ENCODE assay signal across 28 cellular contexts in genomic region chr20:46334423-46334978, GRCh38. TPM values are rescaled to one million over a fixed set of nuclear protein-coding genes. Genes with fewer than 3 reads are reported as not detected.
"Had no signal": no experiment of that assay in that cellular context is flagged by ENCODE, and none has a peak within 500 bp of the region (broad histone marks: within the 10 kb centered on the region; RNA-seq: fewer than 3 reads in every experiment).

No MANE protein-coding gene starts in this region.

- H3K36me3 ChIP-seq: brain microvascular endothelial cell, cardiac muscle cell, MG63, Peyer's patch, SJCRH30 had no signal

- ATAC-seq: activated CD8-positive, alpha-beta memory T cell treated with anti-CD3 and anti-CD28 coated beads, Interleukin-2, amount 10 ng/mL, durations not matched to agents 7 days and 5 days; activated naive CD4-positive, alpha-beta T cell treated with anti-CD3 and anti-CD28 coated beads, Interleukin-2, amount 50 U/mL, for 72 hours had no signal

- H3K9me3 ChIP-seq: MG63, Peyer's patch, SJCRH30, SK-N-SH had no signal

- H3K27ac Mint-ChIP-seq: activated B cell treated with CpG ODN at 0.5 μM for 24 hours; activated CD4-positive, alpha-beta T cell treated with anti-CD3 and anti-CD28 coated beads, Interleukin-2, amount 10 ng/mL, durations not matched to agents 24 days and 14 days; activated CD8-positive, alpha-beta memory T cell treated with anti-CD3 and anti-CD28 coated beads, Interleukin-2, amount 10 ng/mL, durations not matched to agents 7 days and 5 days; activated naive CD4-positive, alpha-beta T cell treated with anti-CD3 and anti-CD28 coated beads, Interleukin-2, amount 50 U/mL, for 72 hours; activated T-cell treated with anti-CD3 and anti-CD28 coated beads, Interleukin-2, amount 50 U/mL, for 24 hours; T-helper 2 cell treated with Interferon-gamma antibody and Interleukin-4, amounts not matched to agents 5 μg/mL and 100 μg/mL, for 36 hours had no signal

- H3K9me3 Mint-ChIP-seq: activated B cell treated with CpG ODN at 0.5 μM for 24 hours; activated CD4-positive, alpha-beta T cell treated with anti-CD3 and anti-CD28 coated beads, Interleukin-2, amount 10 ng/mL, durations not matched to agents 24 days and 14 days; activated naive CD4-positive, alpha-beta T cell treated with anti-CD3 and anti-CD28 coated beads, Interleukin-2, amount 50 U/mL, for 72 hours; activated T-cell treated with anti-CD3 and anti-CD28 coated beads, Interleukin-2, amount 50 U/mL, for 24 hours; T-helper 2 cell treated with Interferon-gamma antibody and Interleukin-4, amounts not matched to agents 5 μg/mL and 100 μg/mL, for 36 hours had no signal

- H3K36me3 Mint-ChIP-seq: activated CD8-positive, alpha-beta memory T cell treated with anti-CD3 and anti-CD28 coated beads, Interleukin-2, amount 10 ng/mL, durations not matched to agents 7 days and 5 days; activated naive CD4-positive, alpha-beta T cell treated with anti-CD3 and anti-CD28 coated beads, Interleukin-2, amount 50 U/mL, for 72 hours had no signal

- H3K4me1 Mint-ChIP-seq: activated CD4-positive, alpha-beta T cell treated with anti-CD3 and anti-CD28 coated beads, Interleukin-2, amount 10 ng/mL, durations not matched to agents 24 days and 14 days; activated CD8-positive, alpha-beta memory T cell treated with anti-CD3 and anti-CD28 coated beads, Interleukin-2, amount 10 ng/mL, durations not matched to agents 7 days and 5 days had no signal

- H3K9me2 ChIP-seq: SK-N-SH had no signal

- H3K4me1 ChIP-seq: Peyer's patch had no signal

- H3K4me3 Mint-ChIP-seq: activated B cell treated with CpG ODN at 0.5 μM for 24 hours; activated CD4-positive, alpha-beta T cell treated with anti-CD3 and anti-CD28 coated beads, Interleukin-2, amount 10 ng/mL, durations not matched to agents 24 days and 14 days; activated CD8-positive, alpha-beta memory T cell treated with anti-CD3 and anti-CD28 coated beads, Interleukin-2, amount 10 ng/mL, durations not matched to agents 7 days and 5 days; activated T-cell treated with anti-CD3 and anti-CD28 coated beads, Interleukin-2, amount 50 U/mL, for 24 hours; T-helper 2 cell treated with Interferon-gamma antibody and Interleukin-4, amounts not matched to agents 5 μg/mL and 100 μg/mL, for 36 hours had no signal

- H3K4me2 ChIP-seq: KMS-11, SK-N-SH had no signal

- H3K27ac ChIP-seq: brain microvascular endothelial cell, cardiac muscle cell, KMS-11, Peyer's patch, RWPE1, SJCRH30 had no signal

- H3K9ac ChIP-seq: KMS-11, SK-N-SH had no signal

- H3K4me3 ChIP-seq: cardiac muscle cell, MG63, Peyer's patch, SJCRH30 had no signal

- DNase-seq: activated B cell treated with CpG ODN at 0.5 μM for 24 hours; activated CD4-positive, alpha-beta T cell treated with anti-CD3 and anti-CD28 coated beads for 1 hour; activated CD4-positive, alpha-beta T cell treated with anti-CD3 and anti-CD28 coated beads, Interleukin-2, amount 10 ng/mL, durations not matched to agents 24 days and 14 days; activated CD4-positive, alpha-beta T cell treated with anti-CD3 and anti-CD28 coated beads, Interleukin-2, amount 50 U/mL, for 48 hours; activated CD8-positive, alpha-beta memory T cell treated with anti-CD3 and anti-CD28 coated beads, Interleukin-2, amount 10 ng/mL, durations not matched to agents 7 days and 5 days; activated effector memory CD4-positive, alpha-beta T cell treated with anti-CD3 and anti-CD28 coated beads, Interleukin-2, amount 50 U/mL, for 16 hours; activated naive CD4-positive, alpha-beta T cell treated with Interleukin-2 at 50 U/mL for 16 hours; activated T-cell treated with anti-CD3 and anti-CD28 coated beads, Interleukin-2, amount 50 U/mL, for 24 hours; brain microvascular endothelial cell; MG63; NCI-H1105; NCI-H1436; NCI-H1694 treated with DMSO at 0.1 percent for 48 hours; NCI-H2029 treated with DMSO at 0.1 percent for 48 hours; NCI-H345; NCI-H510A; NCI-H526 treated with DMSO at 0.1 percent for 48 hours; Peyer's patch; Right ventricle myocardium superior; SJCRH30; SK-N-SH; SW 1271 had no signal

- H3K27me3 ChIP-seq: cardiac muscle cell, Peyer's patch had no signal

RNA-seq across cellular contexts. Expression of gene CDH22, which starts 26.2 kb away (rescaled TPM):
- total RNA-seq: activated CD4-positive, alpha-beta T cell treated with anti-CD3 and anti-CD28 coated beads, Interleukin-2, amount 10 ng/mL, durations not matched to agents 24 days and 14 days; activated CD8-positive, alpha-beta memory T cell treated with anti-CD3 and anti-CD28 coated beads, Interleukin-2, amount 10 ng/mL, durations not matched to agents 7 days and 5 days; cardiac muscle cell; Peyer's patch; T-helper 1 cell treated with Interleukin-12 subunit alpha and Interleukin-12 subunit beta and Interleukin-4 antibody, amounts not matched to agents 30 ng/mL and 1 ng/mL, for 36 hours had no signal
- polyA plus RNA-seq: cardiac muscle cell, SK-N-SH had no signal
